ENCODE assay signal across 19 cellular contexts in genomic region chr14:55975281-55975905, GRCh38.
DNase-seq lines count a peak whose midpoint lies in the region; ATAC-seq and TF ChIP-seq lines count a peak whose summit lies in the region.
"Had no signal": no experiment of that assay in that cellular context is flagged by ENCODE, and none has a peak within 500 bp of the region (broad histone marks: within the 10 kb centered on the region; RNA-seq: fewer than 3 reads in every experiment).

No MANE protein-coding gene starts in this region.

- DNase-seq in astrocyte of the hippocampus (ENCODE audit: low read depth, low spot score) (peak; percentile 72), kidney tubule cell (ENCODE audit: low spot score) (peak; percentile 86), progenitor cell of endocrine pancreas (ENCODE audit: low spot score, unreplicated experiment) (no peak), NCI-H748 treated with DMSO at 0.1 percent for 48 hours (lab: John Stamatoyannopoulos, UW) (no peak), epidermal melanocyte (ENCODE audit: insufficient read length, low spot score) (no peak)
- DNase-seq: 8988T; CD4-positive, CD25-positive, alpha-beta regulatory T cell; GDM1; Kasumi-1; MG63; NCI-H1436; OCI-M1; SIG-M5 had no signal

- TF ChIP-seq CTCF in progenitor cell of endocrine pancreas (IDR thresholded peaks at IDR 0.05; ENCODE audit: unreplicated experiment): no peak

- 0 out of 2 replicates have a peak, but pooled peaks cover 1% of the 10 kb centered on the region for H3K36me3 ChIP-seq in BLaER1
- H3K36me3 ChIP-seq: HAP-1, MG63 had no signal

- H3K27ac ChIP-seq in BLaER1: no peak overlapping the region
- H3K27ac ChIP-seq: HL-60 had no signal

- no peak for TF ChIP-seq POLR2A in GM18505 (IDR thresholded peaks at IDR 0.05; ENCODE audit: borderline replicate concordance, extremely low read depth, insufficient read depth, insufficient read length)

- ATAC-seq in GM21360 (IDR thresholded peaks at IDR 0.05; ENCODE audit: unreplicated experiment): no peak
- no peak for ATAC-seq in GM18505 (IDR thresholded peaks at IDR 0.05; ENCODE audit: unreplicated experiment)

- 0 out of 2 replicates have a peak overlapping the region, but pooled peaks have one; percentile 7 for H3K4me2 ChIP-seq in BLaER1

- H3K4me1 Mint-ChIP-seq in progenitor cell of endocrine pancreas (ENCODE audit: low read depth): peaks cover 12% of the 10 kb centered on the region
- H3K4me1 Mint-ChIP-seq: CD4-positive, CD25-positive, alpha-beta regulatory T cell; IgD-negative memory B cell had no signal

- no peaks in the 10 kb centered on the region for H4K20me1 ChIP-seq in BLaER1

- no peak overlapping the region for H3K9ac ChIP-seq in BLaER1

- peaks cover 15% of the 10 kb centered on the region for H3K9me3 ChIP-seq in BLaER1
- H3K9me3 ChIP-seq: HAP-1, MG63 had no signal

- no peaks in the 10 kb centered on the region for H3K27me3 ChIP-seq in BLaER1
- H3K27me3 ChIP-seq: MG63 had no signal

- H3K4me1 ChIP-seq in BLaER1: peaks cover 13% of the 10 kb centered on the region; the same call in 1 of the 2 replicates

- H3K27ac Mint-ChIP-seq in progenitor cell of endocrine pancreas: peak overlapping the region; percentile 62
- H3K27ac Mint-ChIP-seq: CD4-positive, CD25-positive, alpha-beta regulatory T cell; IgD-negative memory B cell had no signal

- no peak overlapping the region for H3K4me3 Mint-ChIP-seq in progenitor cell of endocrine pancreas (ENCODE audit: low read depth)
- H3K4me3 Mint-ChIP-seq: CD4-positive, CD25-positive, alpha-beta regulatory T cell; IgD-negative memory B cell had no signal

- peaks cover 3% of the 10 kb centered on the region for H3K9me3 Mint-ChIP-seq in progenitor cell of endocrine pancreas (ENCODE audit: low read depth)

- H3K27me3 Mint-ChIP-seq in progenitor cell of endocrine pancreas: peaks cover 3% of the 10 kb centered on the region
- H3K27me3 Mint-ChIP-seq: CD4-positive, CD25-positive, alpha-beta regulatory T cell had no signal

- H3K4me3 ChIP-seq in BLaER1: no peak overlapping the region
- H3K4me3 ChIP-seq: HAP-1, MG63 had no signal

- H3K36me3 Mint-ChIP-seq in progenitor cell of endocrine pancreas (ENCODE audit: insufficient read depth): no peaks in the 10 kb centered on the region
- H3K36me3 Mint-ChIP-seq: CD4-positive, CD25-positive, alpha-beta regulatory T cell; IgD-negative memory B cell had no signal

Comparison
In these comparisons a context has a peak if more than half of its experiments do, and no peak if none do; other contexts are left out.
1. DNase-seq: peak in astrocyte of the hippocampus (single experiment) and kidney tubule cell (single experiment); none in progenitor cell of endocrine pancreas (single experiment), NCI-H748 treated with DMSO at 0.1 percent for 48 hours (single experiment) and epidermal melanocyte (single experiment).